Comparison of ENCODE assay signal across 12 cellular contexts in genomic region chr1:12460911-12461621, GRCh38.
DNase-seq lines count a peak whose midpoint lies in the region; ATAC-seq and TF ChIP-seq lines count a peak whose summit lies in the region.
"Had no signal": no experiment of that assay in that cellular context is flagged by ENCODE, and none has a peak within 500 bp of the region (broad histone marks: within the 10 kb centered on the region; RNA-seq: fewer than 3 reads in every experiment).

No MANE protein-coding gene starts in this region.

- no peak overlapping the region for H3K4me3 Mint-ChIP-seq in immature natural killer cell
- H3K4me3 Mint-ChIP-seq: activated B cell treated with CpG ODN at 0.5 μM for 24 hours; CD4-positive, alpha-beta memory T cell had no signal

- no peaks in the 10 kb centered on the region for H3K9me3 ChIP-seq in HEK293 (ENCODE audit: control insufficient read depth, insufficient read depth, low read depth, low read length)

- peaks cover 35 to 51% of the 10 kb centered on the region in 2 donors for H3K4me1 Mint-ChIP-seq in immature natural killer cell
- H3K4me1 Mint-ChIP-seq: activated B cell treated with CpG ODN at 0.5 μM for 24 hours had no signal

- H3K4me1 ChIP-seq in HEK293 (ENCODE audit: control insufficient read depth, insufficient read depth, low read length): no peaks in the 10 kb centered on the region

- in situ Hi-C loops in astrocyte of the spinal cord (cut with HindIII; ENCODE audit: low sequenced_read_pairs): no loop called here

- H3K27ac ChIP-seq in HEK293 (ENCODE audit: extremely low read depth, low read depth, low read length): no peak overlapping the region
- H3K27ac ChIP-seq: parathyroid adenoma, PC-9 had no signal

- peak overlapping the region in 4 of 6 donors; percentile 23 to 71 (median 58) for H3K27ac Mint-ChIP-seq in immature natural killer cell
- H3K27ac Mint-ChIP-seq: activated B cell treated with CpG ODN at 0.5 μM for 24 hours; CD4-positive, alpha-beta memory T cell had no signal

- H3K9me3 Mint-ChIP-seq in immature natural killer cell: no peaks in the 10 kb centered on the region
- H3K9me3 Mint-ChIP-seq: activated B cell treated with CpG ODN at 0.5 μM for 24 hours; CD4-positive, alpha-beta memory T cell had no signal

- intact Hi-C loops in sciatic nerve (cut with DNase I): no loop called here

- CTCF ChIA-PET in HEK293 (lab: Yijun Ruan, JAX): interaction anchor here (0.6 kb wide), 1 partner anchor 1138 kb away, joined by 3 read pairs; no protein-coding TSS in a partner anchor

- peaks cover 0 to 2% (median 1%) of the 10 kb centered on the region in 3 donors for H3K27me3 Mint-ChIP-seq in immature natural killer cell (ENCODE audit: low read depth in 3 of 3)
- H3K27me3 Mint-ChIP-seq: activated B cell treated with CpG ODN at 0.5 μM for 24 hours; CD4-positive, alpha-beta memory T cell had no signal

- DNase-seq in astrocyte of the spinal cord (ENCODE audit: low read depth, low spot score) (peak; percentile 83), immature natural killer cell (no peak), sciatic nerve (ENCODE audit: low spot score) (no peak), NCI-H1930 (lab: John Stamatoyannopoulos, UW) (no peak), NCI-H2029 (lab: John Stamatoyannopoulos, UW) (no peak)
- no peak for DNase-seq in activated CD4-positive, alpha-beta T cell treated with anti-CD3 and anti-CD28 coated beads, Interleukin-2, amount 50 U/mL, for 48 hours
- DNase-seq: activated B cell treated with CpG ODN at 0.5 μM for 24 hours; CD4-positive, alpha-beta memory T cell had no signal

- no peak overlapping the region for H3K4me3 ChIP-seq in HEK293 (ENCODE audit: low read depth, low read length)
- no peak overlapping the region for H3K4me3 ChIP-seq in astrocyte of the spinal cord (ENCODE audit: low read depth, low read length)
- H3K4me3 ChIP-seq: PC-9 had no signal

- ATAC-seq in sciatic nerve (peak; percentile 8), HG03045 (IDR thresholded peaks at IDR 0.05; ENCODE audit: unreplicated experiment) (no peak)

- POLR2A ChIA-PET in HEK293 (lab: Yijun Ruan, JAX): no interaction called here

- H3K36me3 ChIP-seq in HEK293 (ENCODE audit: control insufficient read depth in 2 of 2, insufficient read depth in 1 of 2, low read length in 2 of 2): peaks cover 0 to 56% of the 10 kb centered on the region in 2 experiments; a peak in 1 of 3 replicates

- peaks cover 41 to 49% (median 48%) of the 10 kb centered on the region in 3 donors for H3K36me3 Mint-ChIP-seq in immature natural killer cell

- TF ChIP-seq CTCF in HEK293 (tag by site-specific recombination; IDR thresholded peaks at IDR 0.05): no peak
- no peak for TF ChIP-seq CTCF in astrocyte of the spinal cord (IDR thresholded peaks at IDR 0.05; ENCODE audit: low read depth, low read length)

TF ChIP-seq in HEK293, 187 proteins besides CTCF, POLR2A, EP300 and RAD21:
- no peak for TF ChIP-seq ZNF391 (tag by site-specific recombination; IDR thresholded peaks at IDR 0.05; ENCODE audit: borderline replicate concordance, low read depth)
- TF ChIP-seq ZNF701 (tag by site-specific recombination; IDR thresholded peaks at IDR 0.05): no peak
- TF ChIP-seq KLF1 (tag by site-specific recombination; IDR thresholded peaks at IDR 0.05): peak; percentile 42
- no peak for TF ChIP-seq ZBTB26 (tag by site-specific recombination; optimal IDR thresholded peaks at IDR 0.05)
- TF ChIP-seq PRDM6 (tag by site-specific recombination; IDR thresholded peaks at IDR 0.05): no peak
TF ChIP-seq in HEK293: peak in this region for 1.
